In the genomic region with DNA sequence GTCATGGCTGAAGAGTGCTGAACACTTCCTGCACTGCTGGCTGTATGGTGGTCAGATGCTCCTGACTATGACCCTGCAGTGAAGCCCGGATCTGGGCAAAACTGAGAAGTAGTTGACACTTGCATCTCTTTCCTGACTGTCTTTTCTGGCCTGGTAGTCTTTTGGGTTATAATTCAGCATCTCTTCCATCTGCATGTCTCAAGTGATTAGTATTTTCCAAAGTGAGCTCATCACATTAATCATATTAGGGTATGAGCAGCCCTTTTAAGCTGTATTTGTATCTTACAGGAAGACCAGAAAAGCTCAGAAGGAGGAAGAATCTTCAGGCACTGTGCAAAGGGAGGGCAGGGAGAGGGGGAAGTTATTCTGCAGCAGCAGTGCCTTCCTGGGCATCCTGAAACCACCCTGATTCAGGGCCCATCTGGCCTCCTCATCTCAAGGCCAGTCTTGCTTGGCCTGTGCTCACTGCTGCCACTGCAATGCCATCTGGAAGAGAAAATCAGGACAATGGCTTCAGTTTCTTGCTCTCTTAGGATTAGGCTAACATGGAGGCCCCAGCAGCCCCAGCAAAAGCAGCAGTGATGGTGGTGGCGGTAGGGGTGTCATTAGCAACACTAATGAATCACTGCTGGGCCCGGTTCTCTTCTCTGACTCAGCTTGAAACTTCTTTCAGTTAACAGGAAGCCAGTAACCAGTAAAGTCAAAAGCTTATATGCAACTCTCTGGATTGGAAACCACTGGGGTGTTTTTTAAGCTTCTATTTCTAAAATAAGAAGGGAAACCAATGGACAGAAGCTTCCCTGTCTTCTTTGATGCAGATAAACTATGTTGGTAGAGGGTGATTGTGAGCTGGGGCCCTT, we compare ENCODE assay signal across 8 cellular contexts.
DNase-seq lines count a peak whose midpoint lies in the region; ATAC-seq and TF ChIP-seq lines count a peak whose summit lies in the region.

No MANE protein-coding gene starts in this region.

- H3K9ac ChIP-seq in Loucy (ENCODE audit: low read depth, low read length, poor library complexity, severe bottlenecking) (peak overlapping the region; percentile 38), endodermal cell (ENCODE audit: extremely low read depth, low read length, poor library complexity, severe bottlenecking) (no peak overlapping the region)

- no peak for TF ChIP-seq CTCF in GM12864 (IDR thresholded peaks at IDR 0.05; ENCODE audit: low read depth, low read length, missing control alignments)
- no peak for TF ChIP-seq CTCF in Loucy (conservative IDR thresholded peaks at IDR 0.05; ENCODE audit: low read length)
- TF ChIP-seq CTCF in endodermal cell (conservative IDR thresholded peaks at IDR 0.05): peak; percentile 22
- no peak for TF ChIP-seq CTCF in stomach (IDR thresholded peaks at IDR 0.05)

- no peaks in the 10 kb centered on the region for H3K36me3 ChIP-seq in Loucy (ENCODE audit: insufficient read depth, low read length)
- no peaks in the 10 kb centered on the region for H3K36me3 ChIP-seq in endodermal cell (ENCODE audit: control insufficient read depth, insufficient read depth, low read length)
- no peaks in the 10 kb centered on the region for H3K36me3 ChIP-seq in naive thymus-derived CD4-positive, alpha-beta T cell (ENCODE audit: control insufficient read depth in 2 of 3, insufficient read depth in 3 of 3, low read length in 3 of 3)
- H3K36me3 ChIP-seq in stomach: no peaks in the 10 kb centered on the region

- TF ChIP-seq EP300 in stomach (IDR thresholded peaks at IDR 0.05): no peak

- no peaks in the 10 kb centered on the region for H3K27me3 Mint-ChIP-seq in endodermal cell (ENCODE audit: insufficient read depth)
- no peaks in the 10 kb centered on the region for H3K27me3 Mint-ChIP-seq in naive thymus-derived CD4-positive, alpha-beta T cell

- H3K27ac ChIP-seq in endodermal cell (ENCODE audit: low read depth, low read length) (peak overlapping the region; percentile 74), stomach (peak overlapping the region; percentile 1 to 83 (median 71))
- H3K27ac ChIP-seq in naive thymus-derived CD4-positive, alpha-beta T cell (ENCODE audit: low read depth, low read length): no peak overlapping the region

- H3F3A ChIP-seq in Loucy (ENCODE audit: low read depth): peaks cover 5% of the 10 kb centered on the region; the same call in 1 of the 2 replicates

- H3K79me2 ChIP-seq in Loucy (ENCODE audit: insufficient read depth, low read length): no peaks in the 10 kb centered on the region

- peak overlapping the region; percentile 93 for H3K27ac Mint-ChIP-seq in endodermal cell
- peak overlapping the region in 5 of 9 donors; percentile 19 to 91 (median 55) for H3K27ac Mint-ChIP-seq in naive thymus-derived CD4-positive, alpha-beta T cell

- POLR2A ChIA-PET in naive thymus-derived CD4-positive, alpha-beta T cell (lab: Charles Lee): no interaction called here

- H4K20me1 ChIP-seq in Loucy (ENCODE audit: insufficient read depth, low read length, poor library complexity, severe bottlenecking): no peaks in the 10 kb centered on the region

- H3K4me3 Mint-ChIP-seq in endodermal cell: no peak overlapping the region
- H3K4me3 Mint-ChIP-seq in naive thymus-derived CD4-positive, alpha-beta T cell: peak overlapping the region in 2 of 10 donors; percentile 34 to 67

- H3K4me2 ChIP-seq in Loucy (ENCODE audit: low read depth, low read length, poor library complexity, severe bottlenecking): peak overlapping the region; percentile 62

- H3K27me3 ChIP-seq in Loucy (ENCODE audit: insufficient read depth, low read length, poor library complexity, severe bottlenecking) (no peaks in the 10 kb centered on the region), endodermal cell (ENCODE audit: control insufficient read depth, insufficient read depth, low read length, poor library complexity, severe bottlenecking) (no peaks in the 10 kb centered on the region), stomach (no peaks in the 10 kb centered on the region)
- H3K27me3 ChIP-seq in naive thymus-derived CD4-positive, alpha-beta T cell (ENCODE audit: control insufficient read depth in 2 of 2, insufficient read depth in 2 of 2, low read length in 2 of 2): no peaks in the 10 kb centered on the region

- DNase-seq in GM12864 (ENCODE audit: low read depth): peak; percentile 78
- peak; percentile 8 for DNase-seq in GOT3 (lab: John Stamatoyannopoulos, UW)
- peak; percentile 40 to 48 for DNase-seq in activated CD4-positive, alpha-beta T cell treated with anti-CD3 and anti-CD28 coated beads, Interleukin-2, amount 50 U/mL, for 4 hours
- DNase-seq in endodermal cell: peak; percentile 87
- peak in 1 of 9 donors; percentile 62 for DNase-seq in naive thymus-derived CD4-positive, alpha-beta T cell
- peak; percentile 36 for DNase-seq in stomach
- no peak for DNase-seq in SK-N-DZ (ENCODE audit: low spot score)

- H3K9me2 ChIP-seq in Loucy (replicated peaks; ENCODE audit: low read depth, low read length): no peaks in the 10 kb centered on the region

- WGBS in endodermal cell (ENCODE audit: insufficient coverage in 1 of 2, insufficient read length in 1 of 2), 2 experiments: 49 to 59% methylated on average over 3 of the region's 3 CpGs
- WGBS in stomach, 5 donors: 30 to 47% (median 42%) methylated on average over 3 of the region's 3 CpGs

- peak; percentile 88 for ATAC-seq in naive thymus-derived CD4-positive, alpha-beta T cell

- H3K4me3 ChIP-seq in GM12864 (ENCODE audit: low read depth, low read length) (no peak overlapping the region; the same call in 1 of the 2 replicates), Loucy (ENCODE audit: low read length, poor library complexity, severe bottlenecking) (peak overlapping the region; percentile 34), endodermal cell (ENCODE audit: low read length) (no peak overlapping the region), stomach (no peak overlapping the region)
- no peak overlapping the region for H3K4me3 ChIP-seq in naive thymus-derived CD4-positive, alpha-beta T cell (ENCODE audit: low read length)

- peaks cover 4% of the 10 kb centered on the region; the same call in 1 of the 2 replicates for H3K9me3 ChIP-seq in Loucy (ENCODE audit: insufficient read depth, low read depth, low read length)
- H3K9me3 ChIP-seq in endodermal cell (ENCODE audit: control insufficient read depth, low read length): peaks cover 13% of the 10 kb centered on the region
- no peaks in the 10 kb centered on the region for H3K9me3 ChIP-seq in naive thymus-derived CD4-positive, alpha-beta T cell (ENCODE audit: control insufficient read depth in 2 of 3, low read length in 3 of 3)
- H3K9me3 ChIP-seq in stomach: no peaks in the 10 kb centered on the region

- intact Hi-C loops in naive thymus-derived CD4-positive, alpha-beta T cell (cut with micrococcal nuclease): loop anchor here in 1 of 2 donors (1.0 to 5.0 kb wide), 4 partner anchors 15 to 126 kb away; partner anchors contain the start of gene WDR26
- intact Hi-C loops in stomach (cut with DNase I; ENCODE audit: low total_unique reads): no loop called here

- no peak for TF ChIP-seq POLR2A in stomach (IDR thresholded peaks at IDR 0.05)

- CTCF ChIA-PET in naive thymus-derived CD4-positive, alpha-beta T cell (lab: Charles Lee): interaction anchor here (1.2 to 1.9 kb wide), 3 partner anchors 11 to 18 kb away, joined by 3 to 11 read pairs (median 4); no protein-coding TSS in a partner anchor

- H3K36me3 Mint-ChIP-seq in endodermal cell (ENCODE audit: low read depth): no peaks in the 10 kb centered on the region
- peaks cover 0 to 16% (median 7%) of the 10 kb centered on the region in 5 donors for H3K36me3 Mint-ChIP-seq in naive thymus-derived CD4-positive, alpha-beta T cell

- H2AFZ ChIP-seq in Loucy (ENCODE audit: low read length): peak overlapping the region; percentile 62

- H3K4me1 ChIP-seq in Loucy (ENCODE audit: insufficient read depth, low read length, poor library complexity, severe bottlenecking): peaks cover 48% of the 10 kb centered on the region
- H3K4me1 ChIP-seq in endodermal cell (ENCODE audit: control insufficient read depth, insufficient read depth, low read length): peaks cover 14% of the 10 kb centered on the region
- H3K4me1 ChIP-seq in naive thymus-derived CD4-positive, alpha-beta T cell (ENCODE audit: control insufficient read depth in 2 of 2, insufficient read depth in 2 of 2, low read length in 2 of 2): peaks cover 0 to 14% of the 10 kb centered on the region in 2 donors
- H3K4me1 ChIP-seq in stomach: peaks cover 30 to 38% (median 33%) of the 10 kb centered on the region in 4 donors

- H3K9me3 Mint-ChIP-seq in endodermal cell: peaks cover 11% of the 10 kb centered on the region
- peaks cover 0 to 16% (median 4%) of the 10 kb centered on the region in 11 donors for H3K9me3 Mint-ChIP-seq in naive thymus-derived CD4-positive, alpha-beta T cell

- peaks cover 50% of the 10 kb centered on the region for H3K4me1 Mint-ChIP-seq in endodermal cell
- peaks cover 19 to 55% (median 25%) of the 10 kb centered on the region in 7 donors for H3K4me1 Mint-ChIP-seq in naive thymus-derived CD4-positive, alpha-beta T cell
